ENCODE assay signal across 1 cellular context in genomic region chr16:52581530-52581929, GRCh38.
TF ChIP-seq lines count a peak whose summit lies in the region.

No MANE protein-coding gene starts in this region.

TF ChIP-seq in HepG2, 621 proteins besides CTCF, POLR2A, EP300 and RAD21 (continued from another document and continues in another):
- TF ChIP-seq ZNF318 (CRISPR knock-in tag; IDR thresholded peaks at IDR 0.05), result no peak
- no peak for TF ChIP-seq ZNF7 (CRISPR knock-in tag; IDR thresholded peaks at IDR 0.05)
- TF ChIP-seq, protein P1, sequence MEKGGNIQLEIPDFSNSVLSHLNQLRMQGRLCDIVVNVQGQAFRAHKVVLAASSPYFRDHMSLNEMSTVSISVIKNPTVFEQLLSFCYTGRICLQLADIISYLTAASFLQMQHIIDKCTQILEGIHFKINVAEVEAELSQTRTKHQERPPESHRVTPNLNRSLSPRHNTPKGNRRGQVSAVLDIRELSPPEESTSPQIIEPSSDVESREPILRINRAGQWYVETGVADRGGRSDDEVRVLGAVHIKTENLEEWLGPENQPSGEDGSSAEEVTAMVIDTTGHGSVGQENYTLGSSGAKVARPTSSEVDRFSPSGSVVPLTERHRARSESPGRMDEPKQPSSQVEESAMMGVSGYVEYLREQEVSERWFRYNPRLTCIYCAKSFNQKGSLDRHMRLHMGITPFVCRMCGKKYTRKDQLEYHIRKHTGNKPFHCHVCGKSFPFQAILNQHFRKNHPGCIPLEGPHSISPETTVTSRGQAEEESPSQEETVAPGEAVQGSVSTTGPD (CRISPR knock-in tag; IDR thresholded peaks at IDR 0.05), result no peak
- TF ChIP-seq ZBTB42 (CRISPR knock-in tag; IDR thresholded peaks at IDR 0.05), result no peak
- TF ChIP-seq, protein P2, sequence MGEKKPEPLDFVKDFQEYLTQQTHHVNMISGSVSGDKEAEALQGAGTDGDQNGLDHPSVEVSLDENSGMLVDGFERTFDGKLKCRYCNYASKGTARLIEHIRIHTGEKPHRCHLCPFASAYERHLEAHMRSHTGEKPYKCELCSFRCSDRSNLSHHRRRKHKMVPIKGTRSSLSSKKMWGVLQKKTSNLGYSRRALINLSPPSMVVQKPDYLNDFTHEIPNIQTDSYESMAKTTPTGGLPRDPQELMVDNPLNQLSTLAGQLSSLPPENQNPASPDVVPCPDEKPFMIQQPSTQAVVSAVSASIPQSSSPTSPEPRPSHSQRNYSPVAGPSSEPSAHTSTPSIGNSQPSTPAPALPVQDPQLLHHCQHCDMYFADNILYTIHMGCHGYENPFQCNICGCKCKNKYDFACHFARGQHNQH (CRISPR knock-in tag; IDR thresholded peaks at IDR 0.05), result no peak
- no peak for TF ChIP-seq ISL2 (CRISPR knock-in tag; IDR thresholded peaks at IDR 0.05)
- no peak for TF ChIP-seq ATM (IDR thresholded peaks at IDR 0.05; ENCODE audit: borderline replicate concordance)
- TF ChIP-seq SCMH1 (CRISPR knock-in tag; IDR thresholded peaks at IDR 0.05; ENCODE audit: borderline replicate concordance), result no peak
- no peak for TF ChIP-seq SALL2 (CRISPR knock-in tag; IDR thresholded peaks at IDR 0.05)
- TF ChIP-seq, protein P3, sequence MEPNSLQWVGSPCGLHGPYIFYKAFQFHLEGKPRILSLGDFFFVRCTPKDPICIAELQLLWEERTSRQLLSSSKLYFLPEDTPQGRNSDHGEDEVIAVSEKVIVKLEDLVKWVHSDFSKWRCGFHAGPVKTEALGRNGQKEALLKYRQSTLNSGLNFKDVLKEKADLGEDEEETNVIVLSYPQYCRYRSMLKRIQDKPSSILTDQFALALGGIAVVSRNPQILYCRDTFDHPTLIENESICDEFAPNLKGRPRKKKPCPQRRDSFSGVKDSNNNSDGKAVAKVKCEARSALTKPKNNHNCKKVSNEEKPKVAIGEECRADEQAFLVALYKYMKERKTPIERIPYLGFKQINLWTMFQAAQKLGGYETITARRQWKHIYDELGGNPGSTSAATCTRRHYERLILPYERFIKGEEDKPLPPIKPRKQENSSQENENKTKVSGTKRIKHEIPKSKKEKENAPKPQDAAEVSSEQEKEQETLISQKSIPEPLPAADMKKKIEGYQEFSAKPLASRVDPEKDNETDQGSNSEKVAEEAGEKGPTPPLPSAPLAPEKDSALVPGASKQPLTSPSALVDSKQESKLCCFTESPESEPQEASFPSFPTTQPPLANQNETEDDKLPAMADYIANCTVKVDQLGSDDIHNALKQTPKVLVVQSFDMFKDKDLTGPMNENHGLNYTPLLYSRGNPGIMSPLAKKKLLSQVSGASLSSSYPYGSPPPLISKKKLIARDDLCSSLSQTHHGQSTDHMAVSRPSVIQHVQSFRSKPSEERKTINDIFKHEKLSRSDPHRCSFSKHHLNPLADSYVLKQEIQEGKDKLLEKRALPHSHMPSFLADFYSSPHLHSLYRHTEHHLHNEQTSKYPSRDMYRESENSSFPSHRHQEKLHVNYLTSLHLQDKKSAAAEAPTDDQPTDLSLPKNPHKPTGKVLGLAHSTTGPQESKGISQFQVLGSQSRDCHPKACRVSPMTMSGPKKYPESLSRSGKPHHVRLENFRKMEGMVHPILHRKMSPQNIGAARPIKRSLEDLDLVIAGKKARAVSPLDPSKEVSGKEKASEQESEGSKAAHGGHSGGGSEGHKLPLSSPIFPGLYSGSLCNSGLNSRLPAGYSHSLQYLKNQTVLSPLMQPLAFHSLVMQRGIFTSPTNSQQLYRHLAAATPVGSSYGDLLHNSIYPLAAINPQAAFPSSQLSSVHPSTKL (CRISPR knock-in tag; IDR thresholded peaks at IDR 0.05), result peak; percentile 43; the same call in 1 of the 2 replicates
- TF ChIP-seq ZNF441 (CRISPR knock-in tag; IDR thresholded peaks at IDR 0.05; ENCODE audit: borderline replicate concordance), result 0 out of 2 replicates have a peak, but pooled peaks have one; percentile 12
- TF ChIP-seq TSC22D2 (CRISPR knock-in tag; IDR thresholded peaks at IDR 0.05; ENCODE audit: borderline replicate concordance), result 0 out of 2 replicates have a peak, but pooled peaks have one; percentile 31
- TF ChIP-seq MZF1 (CRISPR knock-in tag; IDR thresholded peaks at IDR 0.05; ENCODE audit: borderline replicate concordance), result no peak
- TF ChIP-seq ZNF674 (CRISPR knock-in tag; IDR thresholded peaks at IDR 0.05; ENCODE audit: low read depth), result no peak
- TF ChIP-seq KMT2B (CRISPR knock-in tag; IDR thresholded peaks at IDR 0.05), result no peak
- TF ChIP-seq PHF21A (CRISPR knock-in tag; IDR thresholded peaks at IDR 0.05), result no peak
- TF ChIP-seq USF2 (IDR thresholded peaks at IDR 0.05; ENCODE audit: low read depth, low read length), result no peak
- no peak for TF ChIP-seq USF2 (CRISPR knock-in tag; IDR thresholded peaks at IDR 0.05; ENCODE audit: borderline replicate concordance)
- TF ChIP-seq CBX2 (IDR thresholded peaks at IDR 0.05; ENCODE audit: low read depth, low read length), result no peak
- 0 out of 2 replicates have a peak, but pooled peaks have one; percentile 85 for TF ChIP-seq CBX2 (CRISPR knock-in tag; IDR thresholded peaks at IDR 0.05; ENCODE audit: low read depth)
- no peak for TF ChIP-seq NR2F2 (IDR thresholded peaks at IDR 0.05; ENCODE audit: borderline replicate concordance, low read depth)
- TF ChIP-seq ZNF136 (CRISPR knock-in tag; IDR thresholded peaks at IDR 0.05; ENCODE audit: low read depth), result no peak
- TF ChIP-seq, protein P4, sequence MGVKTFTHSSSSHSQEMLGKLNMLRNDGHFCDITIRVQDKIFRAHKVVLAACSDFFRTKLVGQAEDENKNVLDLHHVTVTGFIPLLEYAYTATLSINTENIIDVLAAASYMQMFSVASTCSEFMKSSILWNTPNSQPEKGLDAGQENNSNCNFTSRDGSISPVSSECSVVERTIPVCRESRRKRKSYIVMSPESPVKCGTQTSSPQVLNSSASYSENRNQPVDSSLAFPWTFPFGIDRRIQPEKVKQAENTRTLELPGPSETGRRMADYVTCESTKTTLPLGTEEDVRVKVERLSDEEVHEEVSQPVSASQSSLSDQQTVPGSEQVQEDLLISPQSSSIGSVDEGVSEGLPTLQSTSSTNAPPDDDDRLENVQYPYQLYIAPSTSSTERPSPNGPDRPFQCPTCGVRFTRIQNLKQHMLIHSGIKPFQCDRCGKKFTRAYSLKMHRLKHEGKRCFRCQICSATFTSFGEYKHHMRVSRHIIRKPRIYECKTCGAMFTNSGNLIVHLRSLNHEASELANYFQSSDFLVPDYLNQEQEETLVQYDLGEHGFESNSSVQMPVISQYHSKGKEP (CRISPR knock-in tag; IDR thresholded peaks at IDR 0.05), result no peak
- TF ChIP-seq GATAD1 (CRISPR knock-in tag; IDR thresholded peaks at IDR 0.05), result 0 out of 2 replicates have a peak, but pooled peaks have one; percentile 31
- TF ChIP-seq KLF12 (CRISPR knock-in tag; IDR thresholded peaks at IDR 0.05; ENCODE audit: borderline replicate concordance), result no peak
- no peak for TF ChIP-seq SRF (IDR thresholded peaks at IDR 0.05; ENCODE audit: low read depth, low read length)
- no peak for TF ChIP-seq RORA (CRISPR knock-in tag; IDR thresholded peaks at IDR 0.05)
- TF ChIP-seq, protein P5, sequence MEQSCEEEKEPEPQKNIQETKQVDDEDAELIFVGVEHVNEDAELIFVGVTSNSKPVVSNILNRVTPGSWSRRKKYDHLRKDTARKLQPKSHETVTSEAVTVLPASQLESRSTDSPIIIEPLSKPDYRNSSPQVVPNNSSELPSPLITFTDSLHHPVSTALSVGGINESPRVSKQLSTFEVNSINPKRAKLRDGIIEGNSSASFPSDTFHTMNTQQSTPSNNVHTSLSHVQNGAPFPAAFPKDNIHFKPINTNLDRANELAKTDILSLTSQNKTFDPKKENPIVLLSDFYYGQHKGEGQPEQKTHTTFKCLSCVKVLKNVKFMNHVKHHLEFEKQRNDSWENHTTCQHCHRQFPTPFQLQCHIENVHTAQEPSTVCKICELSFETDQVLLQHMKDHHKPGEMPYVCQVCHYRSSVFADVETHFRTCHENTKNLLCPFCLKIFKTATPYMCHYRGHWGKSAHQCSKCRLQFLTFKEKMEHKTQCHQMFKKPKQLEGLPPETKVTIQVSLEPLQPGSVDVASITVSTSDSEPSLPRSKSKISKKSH (CRISPR knock-in tag; IDR thresholded peaks at IDR 0.05; ENCODE audit: borderline replicate concordance), result no peak
- no peak for TF ChIP-seq ZBTB8A (CRISPR knock-in tag; IDR thresholded peaks at IDR 0.05; ENCODE audit: borderline replicate concordance, low read depth)
- TF ChIP-seq MEF2D (CRISPR knock-in tag; IDR thresholded peaks at IDR 0.05), result no peak
- TF ChIP-seq THAP9 (CRISPR knock-in tag; IDR thresholded peaks at IDR 0.05; ENCODE audit: borderline replicate concordance), result no peak
- no peak for TF ChIP-seq ESRRA (CRISPR knock-in tag; IDR thresholded peaks at IDR 0.05; ENCODE audit: low read depth)
- TF ChIP-seq ZNF501 (CRISPR knock-in tag; IDR thresholded peaks at IDR 0.05), result no peak
- no peak for TF ChIP-seq KDM3A (CRISPR knock-in tag; IDR thresholded peaks at IDR 0.05; ENCODE audit: low read depth)
